ENCODE assay signal across 14 cellular contexts in genomic region chr3:186021673-186022362, GRCh38.
DNase-seq lines count a peak whose midpoint lies in the region; ATAC-seq, FAIRE-seq and TF ChIP-seq lines count a peak whose summit lies in the region.
"Had no signal": no experiment of that assay in that cellular context is flagged by ENCODE, and none has a peak within 500 bp of the region (broad histone marks: within the 10 kb centered on the region; RNA-seq: fewer than 3 reads in every experiment).

No MANE protein-coding gene starts in this region.

- no peak overlapping the region for H2AK5ac ChIP-seq in mesendoderm (ENCODE audit: low read length)

- no peak overlapping the region for H2BK15ac ChIP-seq in mesendoderm (replicated peaks; ENCODE audit: low read depth)

- no peak overlapping the region for H3K18ac ChIP-seq in mesendoderm (ENCODE audit: low read length)

- CTCF ChIA-PET in AG04450 (lab: Charles Lee), result interaction anchor here (0.5 to 1.0 kb wide), 3 partner anchors 44 to 1826 kb away, joined by 3 to 6 read pairs (median 5); no protein-coding TSS in a partner anchor

- no peak overlapping the region for H4K8ac ChIP-seq in mesendoderm (ENCODE audit: low read depth, low read length)

- H3K56ac ChIP-seq in mesendoderm (ENCODE audit: low read length), result no peak overlapping the region

- no peak overlapping the region for H3K4me2 ChIP-seq in mesendoderm (ENCODE audit: low read length)

- H4K5ac ChIP-seq in mesendoderm (ENCODE audit: low read length), result no peak overlapping the region

- H3K4ac ChIP-seq in mesendoderm (ENCODE audit: low read depth, low read length), result no peak overlapping the region

- TF ChIP-seq CTCF in AG04450 (IDR thresholded peaks at IDR 0.05; ENCODE audit: low read depth, low read length), result no peak

- no CpG with 5 or more reads among the region's 8 CpGs for WGBS in mesendoderm (ENCODE audit: extremely low coverage, insufficient coverage, low lambda C conversion rate)

- H3K27me3 ChIP-seq in AG04450 (ENCODE audit: control insufficient read depth, insufficient read depth, low read length) (no peaks in the 10 kb centered on the region), mesendoderm (ENCODE audit: insufficient read depth, low read length, poor library complexity) (no peaks in the 10 kb centered on the region), H7 (ENCODE audit: control insufficient read depth, insufficient read depth, low read length) (no peaks in the 10 kb centered on the region)
- H3K27me3 ChIP-seq: BE2C had no signal

- H3K4me1 ChIP-seq in mesendoderm (ENCODE audit: control insufficient read depth, low read depth, low read length), result no peaks in the 10 kb centered on the region
- H3K4me1 ChIP-seq: BE2C had no signal

- no peak for ATAC-seq in HG02798 (IDR thresholded peaks at IDR 0.05; ENCODE audit: poor library complexity, unreplicated experiment)

- no peaks in the 10 kb centered on the region for H3K79me1 ChIP-seq in mesendoderm (ENCODE audit: low read length)

- no peak overlapping the region for H2BK5ac ChIP-seq in mesendoderm (ENCODE audit: low read length)

- no peak overlapping the region for H3K23ac ChIP-seq in mesendoderm (ENCODE audit: low read length)

- H3K27ac ChIP-seq in AG04450 (ENCODE audit: low read depth, low read length), result peak overlapping the region; percentile 79
- no peak overlapping the region for H3K27ac ChIP-seq in mesendoderm (ENCODE audit: low read depth, low read length)

- POLR2A ChIA-PET in AG04450 (lab: Yijun Ruan, JAX), result interaction anchor here (0.6 to 1.2 kb wide), 8 partner anchors 9 to 978 kb away, joined by 3 to 5 read pairs (median 4); no protein-coding TSS in a partner anchor

- H3K79me2 ChIP-seq in mesendoderm (ENCODE audit: control insufficient read depth, insufficient read depth, low read length), result no peaks in the 10 kb centered on the region

- H3K36me3 ChIP-seq in mesendoderm (ENCODE audit: control insufficient read depth, insufficient read depth, low read length), result no peaks in the 10 kb centered on the region
- no peaks in the 10 kb centered on the region for H3K36me3 ChIP-seq in H7 (replicated peaks; ENCODE audit: control insufficient read depth, insufficient read depth, low read length)
- H3K36me3 ChIP-seq: BE2C had no signal

- H2BK120ac ChIP-seq in mesendoderm (ENCODE audit: low read depth, low read length), result no peak overlapping the region

- H3K4me3 ChIP-seq in AG04450 (ENCODE audit: low read depth, low read length) (no peak overlapping the region), mesendoderm (ENCODE audit: low read length) (no peak overlapping the region), H7 (ENCODE audit: insufficient read depth, low read depth, low read length) (no peak overlapping the region)

- peak; percentile 55 for FAIRE-seq in HTR-8/SVneo (lab: Jason Lieb, UNC)
- FAIRE-seq: GM19239 had no signal

- DNase-seq in AG04450 (ENCODE audit: low read depth, low spot score), result peak; percentile 85
- peak; percentile 74 for DNase-seq in HTR-8/SVneo (ENCODE audit: insufficient read length, low spot score)
- peak; percentile 76 for DNase-seq in brain pericyte (ENCODE audit: low read depth, low spot score)
- DNase-seq in mesendoderm, result peak; percentile 80
- DNase-seq in H7, result no peak
- no peak for DNase-seq in NCI-H2227 (lab: John Stamatoyannopoulos, UW; ENCODE audit: unreplicated experiment)
- no peak for DNase-seq in NCI-H82 treated with DMSO at 0.1 percent for 48 hours (lab: John Stamatoyannopoulos, UW; ENCODE audit: unreplicated experiment)
- DNase-seq: activated CD4-positive, CD25-positive, alpha-beta regulatory T cell; activated gamma-delta T cell; BE2C; NCI-H1417; nephron progenitor cell had no signal

- peaks cover 5% of the 10 kb centered on the region for H3K9me3 ChIP-seq in AG04450 (ENCODE audit: control insufficient read depth, insufficient read depth, low read length)
- H3K9me3 ChIP-seq: BE2C had no signal

- H3K9ac ChIP-seq in mesendoderm (ENCODE audit: low read length), result no peak overlapping the region

Comparison
In these comparisons a context has a peak if more than half of its experiments do, and no peak if none do; other contexts are left out.
1. DNase-seq: peak in AG04450 (single experiment), HTR-8/SVneo (single experiment), brain pericyte (single experiment) and mesendoderm (single experiment); none in H7 (single experiment), NCI-H2227 (single experiment) and NCI-H82 treated with DMSO at 0.1 percent for 48 hours (single experiment).